ENCODE assay signal across 1 cellular context in the genomic region with DNA sequence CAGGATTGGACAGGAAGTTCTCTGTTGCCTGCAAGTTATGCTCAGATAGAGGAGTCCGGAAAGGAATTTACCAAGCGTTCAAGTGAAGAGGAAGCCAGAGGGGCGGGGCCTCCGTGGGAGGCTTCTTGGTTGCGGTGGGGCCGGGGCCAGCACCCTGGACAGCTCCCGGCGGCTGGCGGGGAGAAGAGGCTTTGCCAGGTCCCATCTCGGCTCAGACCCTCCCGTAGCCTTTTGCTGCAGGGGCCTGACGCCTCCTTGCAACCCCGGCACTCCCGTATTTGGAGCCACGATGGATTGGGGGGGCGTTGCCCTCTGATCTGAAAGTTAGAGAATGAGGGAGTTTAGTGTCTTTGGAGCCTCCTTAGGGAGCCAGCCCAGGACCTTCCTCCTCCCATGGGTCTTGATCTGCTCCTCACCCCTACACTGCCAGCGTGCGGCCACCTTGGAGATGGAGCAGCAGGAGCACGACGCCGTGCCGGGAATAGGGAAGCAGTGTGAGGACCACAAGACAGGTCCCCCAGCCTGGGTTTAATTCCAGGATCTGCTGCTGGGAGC.
A peak's percentile ranks its signal among the peaks of the same experiment; 100 is the strongest.
TF ChIP-seq lines count a peak whose summit lies in the region.

No MANE protein-coding gene starts in this region.

TF ChIP-seq in K562, 482 proteins besides CTCF, POLR2A, EP300 and RAD21 (continued from another document and continues in another):
- TF ChIP-seq, protein P1, sequence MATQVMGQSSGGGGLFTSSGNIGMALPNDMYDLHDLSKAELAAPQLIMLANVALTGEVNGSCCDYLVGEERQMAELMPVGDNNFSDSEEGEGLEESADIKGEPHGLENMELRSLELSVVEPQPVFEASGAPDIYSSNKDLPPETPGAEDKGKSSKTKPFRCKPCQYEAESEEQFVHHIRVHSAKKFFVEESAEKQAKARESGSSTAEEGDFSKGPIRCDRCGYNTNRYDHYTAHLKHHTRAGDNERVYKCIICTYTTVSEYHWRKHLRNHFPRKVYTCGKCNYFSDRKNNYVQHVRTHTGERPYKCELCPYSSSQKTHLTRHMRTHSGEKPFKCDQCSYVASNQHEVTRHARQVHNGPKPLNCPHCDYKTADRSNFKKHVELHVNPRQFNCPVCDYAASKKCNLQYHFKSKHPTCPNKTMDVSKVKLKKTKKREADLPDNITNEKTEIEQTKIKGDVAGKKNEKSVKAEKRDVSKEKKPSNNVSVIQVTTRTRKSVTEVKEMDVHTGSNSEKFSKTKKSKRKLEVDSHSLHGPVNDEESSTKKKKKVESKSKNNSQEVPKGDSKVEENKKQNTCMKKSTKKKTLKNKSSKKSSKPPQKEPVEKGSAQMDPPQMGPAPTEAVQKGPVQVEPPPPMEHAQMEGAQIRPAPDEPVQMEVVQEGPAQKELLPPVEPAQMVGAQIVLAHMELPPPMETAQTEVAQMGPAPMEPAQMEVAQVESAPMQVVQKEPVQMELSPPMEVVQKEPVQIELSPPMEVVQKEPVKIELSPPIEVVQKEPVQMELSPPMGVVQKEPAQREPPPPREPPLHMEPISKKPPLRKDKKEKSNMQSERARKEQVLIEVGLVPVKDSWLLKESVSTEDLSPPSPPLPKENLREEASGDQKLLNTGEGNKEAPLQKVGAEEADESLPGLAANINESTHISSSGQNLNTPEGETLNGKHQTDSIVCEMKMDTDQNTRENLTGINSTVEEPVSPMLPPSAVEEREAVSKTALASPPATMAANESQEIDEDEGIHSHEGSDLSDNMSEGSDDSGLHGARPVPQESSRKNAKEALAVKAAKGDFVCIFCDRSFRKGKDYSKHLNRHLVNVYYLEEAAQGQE (CRISPR knock-in tag; IDR thresholded peaks at IDR 0.05; ENCODE audit: low read depth), result peak; percentile 99
- TF ChIP-seq TFAP4 (CRISPR knock-in tag; IDR thresholded peaks at IDR 0.05; ENCODE audit: borderline replicate concordance), result peak; percentile 85
- peak; percentile 58 for TF ChIP-seq GABPB1 (CRISPR knock-in tag; IDR thresholded peaks at IDR 0.05)
- TF ChIP-seq, protein P2, sequence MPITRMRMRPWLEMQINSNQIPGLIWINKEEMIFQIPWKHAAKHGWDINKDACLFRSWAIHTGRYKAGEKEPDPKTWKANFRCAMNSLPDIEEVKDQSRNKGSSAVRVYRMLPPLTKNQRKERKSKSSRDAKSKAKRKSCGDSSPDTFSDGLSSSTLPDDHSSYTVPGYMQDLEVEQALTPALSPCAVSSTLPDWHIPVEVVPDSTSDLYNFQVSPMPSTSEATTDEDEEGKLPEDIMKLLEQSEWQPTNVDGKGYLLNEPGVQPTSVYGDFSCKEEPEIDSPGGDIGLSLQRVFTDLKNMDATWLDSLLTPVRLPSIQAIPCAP (CRISPR knock-in tag; IDR thresholded peaks at IDR 0.05; ENCODE audit: borderline replicate concordance), result peak; percentile 60; the same call in 1 of the 2 replicates
- TF ChIP-seq USF2 (CRISPR knock-in tag; IDR thresholded peaks at IDR 0.05), result peak; percentile 35; the same call in 1 of the 2 replicates
- 0 out of 2 replicates have a peak, but pooled peaks have one; percentile 25 for TF ChIP-seq HCFC1 (IDR thresholded peaks at IDR 0.05; ENCODE audit: low read depth, low read length)
- 0 out of 2 replicates have a peak, but pooled peaks have one; percentile 66 for TF ChIP-seq ZNF589 (CRISPR knock-in tag; IDR thresholded peaks at IDR 0.05; ENCODE audit: low read depth)
- peak; percentile 55; the same call in 1 of the 2 replicates for TF ChIP-seq ETV5 (CRISPR knock-in tag; IDR thresholded peaks at IDR 0.05; ENCODE audit: low read depth)
- TF ChIP-seq, protein P3, sequence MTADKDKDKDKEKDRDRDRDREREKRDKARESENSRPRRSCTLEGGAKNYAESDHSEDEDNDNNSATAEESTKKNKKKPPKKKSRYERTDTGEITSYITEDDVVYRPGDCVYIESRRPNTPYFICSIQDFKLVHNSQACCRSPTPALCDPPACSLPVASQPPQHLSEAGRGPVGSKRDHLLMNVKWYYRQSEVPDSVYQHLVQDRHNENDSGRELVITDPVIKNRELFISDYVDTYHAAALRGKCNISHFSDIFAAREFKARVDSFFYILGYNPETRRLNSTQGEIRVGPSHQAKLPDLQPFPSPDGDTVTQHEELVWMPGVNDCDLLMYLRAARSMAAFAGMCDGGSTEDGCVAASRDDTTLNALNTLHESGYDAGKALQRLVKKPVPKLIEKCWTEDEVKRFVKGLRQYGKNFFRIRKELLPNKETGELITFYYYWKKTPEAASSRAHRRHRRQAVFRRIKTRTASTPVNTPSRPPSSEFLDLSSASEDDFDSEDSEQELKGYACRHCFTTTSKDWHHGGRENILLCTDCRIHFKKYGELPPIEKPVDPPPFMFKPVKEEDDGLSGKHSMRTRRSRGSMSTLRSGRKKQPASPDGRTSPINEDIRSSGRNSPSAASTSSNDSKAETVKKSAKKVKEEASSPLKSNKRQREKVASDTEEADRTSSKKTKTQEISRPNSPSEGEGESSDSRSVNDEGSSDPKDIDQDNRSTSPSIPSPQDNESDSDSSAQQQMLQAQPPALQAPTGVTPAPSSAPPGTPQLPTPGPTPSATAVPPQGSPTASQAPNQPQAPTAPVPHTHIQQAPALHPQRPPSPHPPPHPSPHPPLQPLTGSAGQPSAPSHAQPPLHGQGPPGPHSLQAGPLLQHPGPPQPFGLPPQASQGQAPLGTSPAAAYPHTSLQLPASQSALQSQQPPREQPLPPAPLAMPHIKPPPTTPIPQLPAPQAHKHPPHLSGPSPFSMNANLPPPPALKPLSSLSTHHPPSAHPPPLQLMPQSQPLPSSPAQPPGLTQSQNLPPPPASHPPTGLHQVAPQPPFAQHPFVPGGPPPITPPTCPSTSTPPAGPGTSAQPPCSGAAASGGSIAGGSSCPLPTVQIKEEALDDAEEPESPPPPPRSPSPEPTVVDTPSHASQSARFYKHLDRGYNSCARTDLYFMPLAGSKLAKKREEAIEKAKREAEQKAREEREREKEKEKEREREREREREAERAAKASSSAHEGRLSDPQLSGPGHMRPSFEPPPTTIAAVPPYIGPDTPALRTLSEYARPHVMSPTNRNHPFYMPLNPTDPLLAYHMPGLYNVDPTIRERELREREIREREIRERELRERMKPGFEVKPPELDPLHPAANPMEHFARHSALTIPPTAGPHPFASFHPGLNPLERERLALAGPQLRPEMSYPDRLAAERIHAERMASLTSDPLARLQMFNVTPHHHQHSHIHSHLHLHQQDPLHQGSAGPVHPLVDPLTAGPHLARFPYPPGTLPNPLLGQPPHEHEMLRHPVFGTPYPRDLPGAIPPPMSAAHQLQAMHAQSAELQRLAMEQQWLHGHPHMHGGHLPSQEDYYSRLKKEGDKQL (CRISPR knock-in tag; IDR thresholded peaks at IDR 0.05; ENCODE audit: borderline replicate concordance), result no peak
- TF ChIP-seq ATF4 (CRISPR knock-in tag; IDR thresholded peaks at IDR 0.05), result 0 out of 2 replicates have a peak, but pooled peaks have one; percentile 11
- peak; percentile 85; the same call in 1 of the 2 replicates for TF ChIP-seq ZNF232 (CRISPR knock-in tag; IDR thresholded peaks at IDR 0.05)
- no peak for TF ChIP-seq NR4A1 (CRISPR knock-in tag; IDR thresholded peaks at IDR 0.05)
- no peak for TF ChIP-seq NR4A1 (tag; IDR thresholded peaks at IDR 0.05)
- TF ChIP-seq ZNF766 (CRISPR knock-in tag; conservative IDR thresholded peaks at IDR 0.05), result peak; percentile 93
- no peak for TF ChIP-seq FOXJ2 (tag; IDR thresholded peaks at IDR 0.05)
- TF ChIP-seq ZNF644 (tag; IDR thresholded peaks at IDR 0.05; ENCODE audit: low read depth), result peak; percentile 88
- peak; percentile 56; the same call in 1 of the 2 replicates for TF ChIP-seq STAG1 (CRISPR knock-in tag; IDR thresholded peaks at IDR 0.05; ENCODE audit: borderline replicate concordance)
- peak; percentile 76; the same call in 1 of the 2 replicates for TF ChIP-seq DMBX1 (CRISPR knock-in tag; IDR thresholded peaks at IDR 0.05; ENCODE audit: borderline replicate concordance)
- TF ChIP-seq, protein P4, sequence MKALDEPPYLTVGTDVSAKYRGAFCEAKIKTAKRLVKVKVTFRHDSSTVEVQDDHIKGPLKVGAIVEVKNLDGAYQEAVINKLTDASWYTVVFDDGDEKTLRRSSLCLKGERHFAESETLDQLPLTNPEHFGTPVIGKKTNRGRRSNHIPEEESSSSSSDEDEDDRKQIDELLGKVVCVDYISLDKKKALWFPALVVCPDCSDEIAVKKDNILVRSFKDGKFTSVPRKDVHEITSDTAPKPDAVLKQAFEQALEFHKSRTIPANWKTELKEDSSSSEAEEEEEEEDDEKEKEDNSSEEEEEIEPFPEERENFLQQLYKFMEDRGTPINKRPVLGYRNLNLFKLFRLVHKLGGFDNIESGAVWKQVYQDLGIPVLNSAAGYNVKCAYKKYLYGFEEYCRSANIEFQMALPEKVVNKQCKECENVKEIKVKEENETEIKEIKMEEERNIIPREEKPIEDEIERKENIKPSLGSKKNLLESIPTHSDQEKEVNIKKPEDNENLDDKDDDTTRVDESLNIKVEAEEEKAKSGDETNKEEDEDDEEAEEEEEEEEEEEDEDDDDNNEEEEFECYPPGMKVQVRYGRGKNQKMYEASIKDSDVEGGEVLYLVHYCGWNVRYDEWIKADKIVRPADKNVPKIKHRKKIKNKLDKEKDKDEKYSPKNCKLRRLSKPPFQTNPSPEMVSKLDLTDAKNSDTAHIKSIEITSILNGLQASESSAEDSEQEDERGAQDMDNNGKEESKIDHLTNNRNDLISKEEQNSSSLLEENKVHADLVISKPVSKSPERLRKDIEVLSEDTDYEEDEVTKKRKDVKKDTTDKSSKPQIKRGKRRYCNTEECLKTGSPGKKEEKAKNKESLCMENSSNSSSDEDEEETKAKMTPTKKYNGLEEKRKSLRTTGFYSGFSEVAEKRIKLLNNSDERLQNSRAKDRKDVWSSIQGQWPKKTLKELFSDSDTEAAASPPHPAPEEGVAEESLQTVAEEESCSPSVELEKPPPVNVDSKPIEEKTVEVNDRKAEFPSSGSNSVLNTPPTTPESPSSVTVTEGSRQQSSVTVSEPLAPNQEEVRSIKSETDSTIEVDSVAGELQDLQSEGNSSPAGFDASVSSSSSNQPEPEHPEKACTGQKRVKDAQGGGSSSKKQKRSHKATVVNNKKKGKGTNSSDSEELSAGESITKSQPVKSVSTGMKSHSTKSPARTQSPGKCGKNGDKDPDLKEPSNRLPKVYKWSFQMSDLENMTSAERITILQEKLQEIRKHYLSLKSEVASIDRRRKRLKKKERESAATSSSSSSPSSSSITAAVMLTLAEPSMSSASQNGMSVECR (CRISPR knock-in tag; IDR thresholded peaks at IDR 0.05), result peak; percentile 67; the same call in 1 of the 2 replicates
- TF ChIP-seq STAT5A (IDR thresholded peaks at IDR 0.05; ENCODE audit: borderline replicate concordance, low read length), result no peak
- no peak for TF ChIP-seq TEAD4 (IDR thresholded peaks at IDR 0.05; ENCODE audit: low read length)
- TF ChIP-seq TEAD4 (CRISPR knock-in tag; IDR thresholded peaks at IDR 0.05; ENCODE audit: borderline replicate concordance), result 0 out of 2 replicates have a peak, but pooled peaks have one; percentile 69
- TF ChIP-seq NR3C1 (CRISPR knock-in tag; IDR thresholded peaks at IDR 0.05), result peak; percentile 91
- TF ChIP-seq GABPA (tag; conservative IDR thresholded peaks at IDR 0.05; ENCODE audit: low read depth), result peak; percentile 57
- no peak for TF ChIP-seq ZBTB34 (CRISPR knock-in tag; IDR thresholded peaks at IDR 0.05)
- 0 out of 2 replicates have a peak, but pooled peaks have one; percentile 49 for TF ChIP-seq LCOR (CRISPR knock-in tag; IDR thresholded peaks at IDR 0.05)
- TF ChIP-seq ATF6 (CRISPR knock-in tag; IDR thresholded peaks at IDR 0.05), result peak; percentile 91; the same call in 1 of the 2 replicates
- TF ChIP-seq ZNF668 (CRISPR knock-in tag; IDR thresholded peaks at IDR 0.05), result no peak
- TF ChIP-seq SIN3A (IDR thresholded peaks at IDR 0.05; ENCODE audit: borderline replicate concordance in 2 of 2, control insufficient read depth in 1 of 2, low read depth in 2 of 2, low read length in 2 of 2), result peak; percentile 47 to 69; a peak in 2 of 4 replicates
- TF ChIP-seq SPI1 (IDR thresholded peaks at IDR 0.05; ENCODE audit: borderline replicate concordance, low read depth, low read length), result 0 out of 2 replicates have a peak, but pooled peaks have one; percentile 45
- TF ChIP-seq FOXP1 (CRISPR knock-in tag; IDR thresholded peaks at IDR 0.05), result peak; percentile 89
- TF ChIP-seq ILF3 (IDR thresholded peaks at IDR 0.05; ENCODE audit: borderline replicate concordance), result no peak
- no peak for TF ChIP-seq TCF7L2 (IDR thresholded peaks at IDR 0.05; ENCODE audit: low read depth, low read length)
- peak; percentile 99 for TF ChIP-seq EHMT2 (IDR thresholded peaks at IDR 0.05)
